Comparison of ENCODE assay signal across 1 cellular context in genomic region chr14:63664143-63664460, GRCh38.
TF ChIP-seq lines count a peak whose summit lies in the region.

No MANE protein-coding gene starts in this region.

TF ChIP-seq in HepG2, 621 proteins besides CTCF, POLR2A, EP300 and RAD21:
- TF ChIP-seq, protein P1, sequence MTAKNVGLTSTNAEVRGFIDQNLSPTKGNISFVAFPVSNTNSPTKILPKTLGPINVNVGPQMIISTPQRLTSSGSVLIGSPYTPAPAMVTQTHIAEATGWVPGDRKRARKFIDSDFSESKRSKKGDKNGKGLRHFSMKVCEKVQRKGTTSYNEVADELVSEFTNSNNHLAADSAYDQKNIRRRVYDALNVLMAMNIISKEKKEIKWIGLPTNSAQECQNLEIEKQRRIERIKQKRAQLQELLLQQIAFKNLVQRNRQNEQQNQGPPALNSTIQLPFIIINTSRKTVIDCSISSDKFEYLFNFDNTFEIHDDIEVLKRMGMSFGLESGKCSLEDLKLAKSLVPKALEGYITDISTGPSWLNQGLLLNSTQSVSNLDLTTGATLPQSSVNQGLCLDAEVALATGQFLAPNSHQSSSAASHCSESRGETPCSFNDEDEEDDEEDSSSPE (CRISPR knock-in tag; IDR thresholded peaks at IDR 0.05), result no peak
- TF ChIP-seq RARA (CRISPR knock-in tag; IDR thresholded peaks at IDR 0.05) (0 out of 2 replicates have a peak, but pooled peaks have one; percentile 16), FOXK1 (CRISPR knock-in tag; IDR thresholded peaks at IDR 0.05; ENCODE audit: borderline replicate concordance, low read depth) (no peak), HNF4A (CRISPR knock-in tag; IDR thresholded peaks at IDR 0.05) (peak; percentile 32; the same call in 1 of the 2 replicates), ZNF556 (CRISPR knock-in tag; IDR thresholded peaks at IDR 0.05; ENCODE audit: borderline replicate concordance) (no peak), HINFP (CRISPR knock-in tag; IDR thresholded peaks at IDR 0.05; ENCODE audit: low read depth) (no peak), HDAC1 (CRISPR knock-in tag; IDR thresholded peaks at IDR 0.05) (no peak), ZNF558 (CRISPR knock-in tag; IDR thresholded peaks at IDR 0.05; ENCODE audit: borderline replicate concordance) (no peak)
- TF ChIP-seq, protein P2, sequence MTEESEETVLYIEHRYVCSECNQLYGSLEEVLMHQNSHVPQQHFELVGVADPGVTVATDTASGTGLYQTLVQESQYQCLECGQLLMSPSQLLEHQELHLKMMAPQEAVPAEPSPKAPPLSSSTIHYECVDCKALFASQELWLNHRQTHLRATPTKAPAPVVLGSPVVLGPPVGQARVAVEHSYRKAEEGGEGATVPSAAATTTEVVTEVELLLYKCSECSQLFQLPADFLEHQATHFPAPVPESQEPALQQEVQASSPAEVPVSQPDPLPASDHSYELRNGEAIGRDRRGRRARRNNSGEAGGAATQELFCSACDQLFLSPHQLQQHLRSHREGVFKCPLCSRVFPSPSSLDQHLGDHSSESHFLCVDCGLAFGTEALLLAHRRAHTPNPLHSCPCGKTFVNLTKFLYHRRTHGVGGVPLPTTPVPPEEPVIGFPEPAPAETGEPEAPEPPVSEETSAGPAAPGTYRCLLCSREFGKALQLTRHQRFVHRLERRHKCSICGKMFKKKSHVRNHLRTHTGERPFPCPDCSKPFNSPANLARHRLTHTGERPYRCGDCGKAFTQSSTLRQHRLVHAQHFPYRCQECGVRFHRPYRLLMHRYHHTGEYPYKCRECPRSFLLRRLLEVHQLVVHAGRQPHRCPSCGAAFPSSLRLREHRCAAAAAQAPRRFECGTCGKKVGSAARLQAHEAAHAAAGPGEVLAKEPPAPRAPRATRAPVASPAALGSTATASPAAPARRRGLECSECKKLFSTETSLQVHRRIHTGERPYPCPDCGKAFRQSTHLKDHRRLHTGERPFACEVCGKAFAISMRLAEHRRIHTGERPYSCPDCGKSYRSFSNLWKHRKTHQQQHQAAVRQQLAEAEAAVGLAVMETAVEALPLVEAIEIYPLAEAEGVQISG (CRISPR knock-in tag; IDR thresholded peaks at IDR 0.05), result no peak
- TF ChIP-seq, protein P3, sequence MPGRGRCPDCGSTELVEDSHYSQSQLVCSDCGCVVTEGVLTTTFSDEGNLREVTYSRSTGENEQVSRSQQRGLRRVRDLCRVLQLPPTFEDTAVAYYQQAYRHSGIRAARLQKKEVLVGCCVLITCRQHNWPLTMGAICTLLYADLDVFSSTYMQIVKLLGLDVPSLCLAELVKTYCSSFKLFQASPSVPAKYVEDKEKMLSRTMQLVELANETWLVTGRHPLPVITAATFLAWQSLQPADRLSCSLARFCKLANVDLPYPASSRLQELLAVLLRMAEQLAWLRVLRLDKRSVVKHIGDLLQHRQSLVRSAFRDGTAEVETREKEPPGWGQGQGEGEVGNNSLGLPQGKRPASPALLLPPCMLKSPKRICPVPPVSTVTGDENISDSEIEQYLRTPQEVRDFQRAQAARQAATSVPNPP (CRISPR knock-in tag; IDR thresholded peaks at IDR 0.05), result no peak
- TF ChIP-seq, protein P4, sequence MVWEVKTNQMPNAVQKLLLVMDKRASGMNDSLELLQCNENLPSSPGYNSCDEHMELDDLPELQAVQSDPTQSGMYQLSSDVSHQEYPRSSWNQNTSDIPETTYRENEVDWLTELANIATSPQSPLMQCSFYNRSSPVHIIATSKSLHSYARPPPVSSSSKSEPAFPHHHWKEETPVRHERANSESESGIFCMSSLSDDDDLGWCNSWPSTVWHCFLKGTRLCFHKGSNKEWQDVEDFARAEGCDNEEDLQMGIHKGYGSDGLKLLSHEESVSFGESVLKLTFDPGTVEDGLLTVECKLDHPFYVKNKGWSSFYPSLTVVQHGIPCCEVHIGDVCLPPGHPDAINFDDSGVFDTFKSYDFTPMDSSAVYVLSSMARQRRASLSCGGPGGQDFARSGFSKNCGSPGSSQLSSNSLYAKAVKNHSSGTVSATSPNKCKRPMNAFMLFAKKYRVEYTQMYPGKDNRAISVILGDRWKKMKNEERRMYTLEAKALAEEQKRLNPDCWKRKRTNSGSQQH (CRISPR knock-in tag; IDR thresholded peaks at IDR 0.05; ENCODE audit: low read depth), result no peak
